25 cellular contexts compared by ENCODE assay signal in genomic region chr4:156422576-156422975, GRCh38.
"Had no signal": no experiment of that assay in that cellular context is flagged by ENCODE, and none has a peak within 500 bp of the region (broad histone marks: within the 10 kb centered on the region; RNA-seq: fewer than 3 reads in every experiment).

No MANE protein-coding gene starts in this region.

- H3K27ac Mint-ChIP-seq: activated naive CD4-positive, alpha-beta T cell treated with anti-CD3 and anti-CD28 coated beads, Interleukin-2, amount 10 ng/mL, durations not matched to agents 7 days and 5 days; activated naive CD8-positive, alpha-beta T cell treated with anti-CD3 and anti-CD28 coated beads, Interleukin-2, amount 50 U/mL, for 24 hours; immature natural killer cell; naive B cell; stimulated activated naive CD8-positive, alpha-beta T cell treated with anti-CD3 and anti-CD28 coated beads, Interleukin-15, Interleukin-2, amounts not matched to agents 100 ng/mL and 50 ng/mL, for 24 hours had no signal

- H3K27me3 Mint-ChIP-seq: activated naive CD4-positive, alpha-beta T cell treated with anti-CD3 and anti-CD28 coated beads, Interleukin-2, amount 10 ng/mL, durations not matched to agents 7 days and 5 days; activated naive CD8-positive, alpha-beta T cell treated with anti-CD3 and anti-CD28 coated beads, Interleukin-2, amount 50 U/mL, for 24 hours; naive B cell; stimulated activated naive CD8-positive, alpha-beta T cell treated with anti-CD3 and anti-CD28 coated beads, Interleukin-15, Interleukin-2, amounts not matched to agents 100 ng/mL and 50 ng/mL, for 24 hours had no signal

- DNase-seq: activated CD4-positive, alpha-beta T cell treated with anti-CD3 and anti-CD28 coated beads, Interleukin-2, amount 50 U/mL, for 1 hour; activated CD8-positive, alpha-beta memory T cell treated with anti-CD3 and anti-CD28 coated beads, Interleukin-2, amount 50 U/mL, for 4 hours; activated effector memory CD4-positive, alpha-beta T cell treated with Interleukin-2 at 50 U/mL for 16 hours; activated naive CD4-positive, alpha-beta T cell treated with anti-CD3 and anti-CD28 coated beads, Interleukin-2, amount 10 ng/mL, durations not matched to agents 7 days and 5 days; activated naive CD8-positive, alpha-beta T cell treated with anti-CD3 and anti-CD28 coated beads, Interleukin-2, amount 50 U/mL, for 24 hours; activated T-cell treated with anti-CD3 and anti-CD28 coated beads, Interleukin-2, amount 50 U/mL, for 48 hours; dermis blood vessel endothelial cell; effector memory CD4-positive, alpha-beta T cell; esophagus squamous epithelium; gastrocnemius medialis; head of caudate nucleus; immature natural killer cell; left ventricle myocardium superior; mesenchymal stem cell; mucosa of descending colon; naive B cell; stimulated activated CD4-positive, alpha-beta T cell treated with anti-CD3 and anti-CD28 coated beads, Interleukin-2, amount 100 ng/mL, for 48 hours; T1000 had no signal

- H3K4me3 ChIP-seq: esophagus squamous epithelium, gastrocnemius medialis, mucosa of descending colon, skin epidermis, tibial nerve had no signal

- H3K9me3 Mint-ChIP-seq: activated naive CD4-positive, alpha-beta T cell treated with anti-CD3 and anti-CD28 coated beads, Interleukin-2, amount 10 ng/mL, durations not matched to agents 7 days and 5 days had no signal

- H3K36me3 Mint-ChIP-seq: activated naive CD4-positive, alpha-beta T cell treated with anti-CD3 and anti-CD28 coated beads, Interleukin-2, amount 10 ng/mL, durations not matched to agents 7 days and 5 days; immature natural killer cell; naive B cell had no signal

- H3K9me3 ChIP-seq: esophagus squamous epithelium, gastrocnemius medialis, mucosa of descending colon, tibial nerve had no signal

- H3K4me1 ChIP-seq: esophagus squamous epithelium, gastrocnemius medialis had no signal

- H3K27me3 ChIP-seq: esophagus squamous epithelium, gastrocnemius medialis, tibial nerve had no signal

- H3K4me3 Mint-ChIP-seq: activated naive CD4-positive, alpha-beta T cell treated with anti-CD3 and anti-CD28 coated beads, Interleukin-2, amount 10 ng/mL, durations not matched to agents 7 days and 5 days; activated naive CD8-positive, alpha-beta T cell treated with anti-CD3 and anti-CD28 coated beads, Interleukin-2, amount 50 U/mL, for 24 hours; immature natural killer cell; naive B cell; neural crest cell; stimulated activated naive CD8-positive, alpha-beta T cell treated with anti-CD3 and anti-CD28 coated beads, Interleukin-15, Interleukin-2, amounts not matched to agents 100 ng/mL and 50 ng/mL, for 24 hours had no signal

- FAIRE-seq: endothelial cell of umbilical vein, urothelium cell line had no signal

- ATAC-seq: activated CD4-positive, CD25-positive, alpha-beta regulatory T cell treated with anti-CD3 and anti-CD28 coated beads, Interleukin-2, amount 50 U/mL, for 24 hours; activated naive CD8-positive, alpha-beta T cell treated with anti-CD3 and anti-CD28 coated beads, Interleukin-2, amount 50 U/mL, for 24 hours; gastrocnemius medialis; left ventricle myocardium superior; mucosa of descending colon had no signal

- H3K4me1 Mint-ChIP-seq: activated naive CD4-positive, alpha-beta T cell treated with anti-CD3 and anti-CD28 coated beads, Interleukin-2, amount 10 ng/mL, durations not matched to agents 7 days and 5 days; activated naive CD8-positive, alpha-beta T cell treated with anti-CD3 and anti-CD28 coated beads, Interleukin-2, amount 50 U/mL, for 24 hours; immature natural killer cell; naive B cell had no signal

- H3K27ac ChIP-seq: esophagus squamous epithelium, gastrocnemius medialis, tibial nerve had no signal

- H3K36me3 ChIP-seq: esophagus squamous epithelium, gastrocnemius medialis, tibial nerve had no signal
